ENCODE assay signal across 8 cellular contexts in the genomic region with DNA sequence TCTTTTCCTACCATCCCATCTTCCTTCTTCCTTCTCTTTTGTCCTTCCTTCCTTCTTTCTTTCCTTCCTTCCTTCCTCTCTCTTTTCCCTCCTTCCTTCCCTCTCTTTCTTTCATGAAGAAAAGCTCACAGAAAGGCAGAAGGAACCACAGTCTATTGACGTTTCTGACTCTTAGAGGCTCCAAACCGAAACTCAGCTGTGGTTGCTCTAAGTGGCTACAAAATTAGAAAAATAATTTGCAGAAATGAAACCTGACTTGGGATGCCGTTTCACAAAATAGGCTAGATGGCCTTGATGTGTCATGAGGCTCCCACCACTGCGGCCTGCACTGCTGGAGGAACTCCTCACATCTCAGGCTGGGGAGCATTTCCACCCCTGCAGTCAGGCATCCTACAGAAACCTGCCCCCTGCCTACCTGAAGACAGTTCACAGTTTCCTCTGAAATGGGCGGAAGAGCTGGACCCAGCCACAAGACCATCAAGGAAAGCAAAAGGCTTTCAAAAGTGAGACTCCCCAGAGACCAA.
DNase-seq lines count a peak whose midpoint lies in the region; ATAC-seq, FAIRE-seq and TF ChIP-seq lines count a peak whose summit lies in the region.

No MANE protein-coding gene starts in this region.

- POLR2A ChIA-PET in HepG2 (lab: Yijun Ruan, JAX) = no interaction called here
- POLR2A ChIA-PET in T-cell (lab: Charles Lee) = interaction anchor here in 1 of 2 donors (0.5 to 0.6 kb wide), 2 partner anchors 166 to 567 kb away, joined by 3 read pairs; no protein-coding TSS in a partner anchor

- ATAC-seq in right lobe of liver = no peak
- no peak for ATAC-seq in HepG2
- peak; percentile 87 for ATAC-seq in HG02943 (IDR thresholded peaks at IDR 0.05; ENCODE audit: low read depth, unreplicated experiment)
- peak in 3 of 4 experiments; percentile 21 to 52 (median 50) for ATAC-seq in T-cell (replicated peaks in 1 of 4)

- no peaks in the 10 kb centered on the region for H3K9me3 Mint-ChIP-seq in T-cell
- H3K9me3 Mint-ChIP-seq in stimulated activated naive CD8-positive, alpha-beta T cell treated with anti-CD3 and anti-CD28 coated beads, Interleukin-15, Interleukin-2, amounts not matched to agents 100 ng/mL and 50 ng/mL, for 24 hours = no peaks in the 10 kb centered on the region

- H3K27me3 ChIP-seq in right lobe of liver (no peaks in the 10 kb centered on the region), HepG2 (ENCODE audit: control insufficient read depth in 1 of 2, insufficient read depth in 2 of 2, low read length in 2 of 2) (no peaks in the 10 kb centered on the region)

- no TSS peak for BruUV-seq in HepG2 (replicated peaks; lab: Mats Ljungman, UMichigan)

- no peak overlapping the region for H3K27ac ChIP-seq in right lobe of liver
- no peak overlapping the region for H3K27ac ChIP-seq in HepG2 (ENCODE audit: extremely low read length, insufficient read depth, low read length)

- H3K4me1 ChIP-seq in right lobe of liver = peaks cover 0 to 42% (median 14%) of the 10 kb centered on the region in 4 donors
- H3K4me1 ChIP-seq in HepG2 (ENCODE audit: insufficient read depth, low read length) = peaks cover 26% of the 10 kb centered on the region

- H3K27ac Mint-ChIP-seq in T-cell = peak overlapping the region; percentile 64 to 74
- H3K27ac Mint-ChIP-seq in stimulated activated naive CD8-positive, alpha-beta T cell treated with anti-CD3 and anti-CD28 coated beads, Interleukin-15, Interleukin-2, amounts not matched to agents 100 ng/mL and 50 ng/mL, for 24 hours = peak overlapping the region; percentile 80

- peaks cover 11 to 26% (median 21%) of the 10 kb centered on the region in 3 donors for H3K4me1 Mint-ChIP-seq in T-cell
- H3K4me1 Mint-ChIP-seq in stimulated activated naive CD8-positive, alpha-beta T cell treated with anti-CD3 and anti-CD28 coated beads, Interleukin-15, Interleukin-2, amounts not matched to agents 100 ng/mL and 50 ng/mL, for 24 hours (ENCODE audit: low read depth) = peaks cover 37% of the 10 kb centered on the region

- DNase-seq in right lobe of liver = peak; percentile 29 to 56 (median 40)
- no peak for DNase-seq in HepG2 (ENCODE audit: low spot score)
- peak in 3 of 34 experiments; percentile 8 to 26 (median 25) for DNase-seq in T-cell
- no peak for DNase-seq in GM03348 (ENCODE audit: low spot score)
- no peak for DNase-seq in NCI-H187 (lab: John Stamatoyannopoulos, UW)
- DNase-seq in foreskin fibroblast = no peak

- no peak for FAIRE-seq in HepG2 (lab: Jason Lieb, UNC)

- TF ChIP-seq CTCF in right lobe of liver (IDR thresholded peaks at IDR 0.05) (no peak), HepG2 (CRISPR knock-in tag; IDR thresholded peaks at IDR 0.05) (no peak), foreskin fibroblast (IDR thresholded peaks at IDR 0.05; ENCODE audit: low read depth, low read length) (no peak)

- no peaks in the 10 kb centered on the region for H4K20me1 ChIP-seq in HepG2 (ENCODE audit: insufficient read depth, low read length)

- H3K36me3 Mint-ChIP-seq in T-cell = no peaks in the 10 kb centered on the region
- no peaks in the 10 kb centered on the region for H3K36me3 Mint-ChIP-seq in stimulated activated naive CD8-positive, alpha-beta T cell treated with anti-CD3 and anti-CD28 coated beads, Interleukin-15, Interleukin-2, amounts not matched to agents 100 ng/mL and 50 ng/mL, for 24 hours (ENCODE audit: low read depth)

- H3K9me3 ChIP-seq in right lobe of liver (no peaks in the 10 kb centered on the region), HepG2 (ENCODE audit: low read length) (no peaks in the 10 kb centered on the region)

- no peak for TF ChIP-seq POLR2A in right lobe of liver (IDR thresholded peaks at IDR 0.05)
- no peak for TF ChIP-seq POLR2A in HepG2 (IDR thresholded peaks at IDR 0.05; ENCODE audit: insufficient read depth in 1 of 2, low read depth in 2 of 2, low read length in 2 of 2)

- no peaks in the 10 kb centered on the region for H3K27me3 Mint-ChIP-seq in T-cell
- no peaks in the 10 kb centered on the region for H3K27me3 Mint-ChIP-seq in stimulated activated naive CD8-positive, alpha-beta T cell treated with anti-CD3 and anti-CD28 coated beads, Interleukin-15, Interleukin-2, amounts not matched to agents 100 ng/mL and 50 ng/mL, for 24 hours

- H3K9ac ChIP-seq in HepG2 (ENCODE audit: insufficient read depth, low read depth, low read length) = no peak overlapping the region

- intact Hi-C loops in right lobe of liver (cut with DNase I) = loop anchor here (10.0 kb wide), 2 partner anchors 150 to 160 kb away; no protein-coding TSS in a partner anchor
- intact Hi-C loops in HepG2 (cut with micrococcal nuclease; ENCODE audit: unreplicated experiment) = loop anchor here (10.0 kb wide), 1 partner anchor 110 kb away; no protein-coding TSS in a partner anchor

- H3K36me3 ChIP-seq in right lobe of liver = peaks cover 0 to 2% (median 0%) of the 10 kb centered on the region in 4 donors
- peaks cover 0 to 40% of the 10 kb centered on the region in 2 experiments; a peak in 3 of 5 replicates for H3K36me3 ChIP-seq in HepG2 (replicated peaks in 1 of 2; ENCODE audit: control insufficient read depth in 1 of 2, insufficient read depth in 2 of 2, low read length in 2 of 2)

- H3K79me2 ChIP-seq in HepG2 (ENCODE audit: insufficient read depth, low read length) = no peaks in the 10 kb centered on the region

- TF ChIP-seq RAD21 in HepG2 (CRISPR knock-in tag; IDR thresholded peaks at IDR 0.05) = no peak

- in situ Hi-C loops in HepG2 (cut with HindIII; ENCODE audit: extremely low pct_ligation_motif_present, low pct_unique_long_range_greater_than_20kb) = no loop called here

- H3K4me3 ChIP-seq in right lobe of liver (no peak overlapping the region), HepG2 (replicated peaks in 1 of 3; ENCODE audit: insufficient read depth in 1 of 3, low read depth in 2 of 3, low read length in 3 of 3) (no peak overlapping the region), foreskin fibroblast (ENCODE audit: low read depth in 1 of 2, low read length in 2 of 2) (no peak overlapping the region)

- WGBS in right lobe of liver (ENCODE audit: insufficient coverage, low coverage, low lambda C conversion rate, missing lambda C conversion rate) = 38% methylated on average over 4 of the region's 5 CpGs
- WGBS in HepG2 (ENCODE audit: low lambda C conversion rate) = 93% methylated on average over 5 of the region's 5 CpGs

- H2AFZ ChIP-seq in HepG2 (ENCODE audit: low read length) = no peak overlapping the region

- TF ChIP-seq EP300 in HepG2 (IDR thresholded peaks at IDR 0.05; ENCODE audit: low read depth in 2 of 2, low read length in 2 of 2) = no peak
- TF ChIP-seq EP300 in HepG2 (CRISPR knock-in tag; IDR thresholded peaks at IDR 0.05; ENCODE audit: borderline replicate concordance) = no peak

- H3K4me3 Mint-ChIP-seq in T-cell = peak overlapping the region in 1 of 3 donors; percentile 40
- H3K4me3 Mint-ChIP-seq in stimulated activated naive CD8-positive, alpha-beta T cell treated with anti-CD3 and anti-CD28 coated beads, Interleukin-15, Interleukin-2, amounts not matched to agents 100 ng/mL and 50 ng/mL, for 24 hours = peak overlapping the region; percentile 29

- CTCF ChIA-PET in HepG2 (lab: Yijun Ruan, JAX; ENCODE audit: low intra/inter-chr PET ratio, low total read pairs) (no interaction called here), T-cell (lab: Charles Lee) (interaction anchor here in 1 of 2 donors (0.7 kb wide), 1 partner anchor 1094 kb away, joined by 4 read pairs; no protein-coding TSS in a partner anchor)

- no peak overlapping the region for H3K4me2 ChIP-seq in HepG2 (ENCODE audit: low read depth, low read length)

TF ChIP-seq in HepG2, 621 proteins besides CTCF, POLR2A, EP300 and RAD21:
- no peak for TF ChIP-seq BRD4 (CRISPR knock-in tag; IDR thresholded peaks at IDR 0.05)

Comparison
In these comparisons a context has a peak if more than half of its experiments do, and no peak if none do; other contexts are left out.
1. DNase-seq: peak in right lobe of liver (3 of 3); none in HepG2 (single experiment), GM03348 (single experiment), NCI-H187 (0 of 2) and foreskin fibroblast (0 of 2).
2. ATAC-seq: peak in HG02943 (single experiment) and T-cell (3 of 4); none in right lobe of liver (0 of 4) and HepG2 (single experiment).